In the genomic region with DNA sequence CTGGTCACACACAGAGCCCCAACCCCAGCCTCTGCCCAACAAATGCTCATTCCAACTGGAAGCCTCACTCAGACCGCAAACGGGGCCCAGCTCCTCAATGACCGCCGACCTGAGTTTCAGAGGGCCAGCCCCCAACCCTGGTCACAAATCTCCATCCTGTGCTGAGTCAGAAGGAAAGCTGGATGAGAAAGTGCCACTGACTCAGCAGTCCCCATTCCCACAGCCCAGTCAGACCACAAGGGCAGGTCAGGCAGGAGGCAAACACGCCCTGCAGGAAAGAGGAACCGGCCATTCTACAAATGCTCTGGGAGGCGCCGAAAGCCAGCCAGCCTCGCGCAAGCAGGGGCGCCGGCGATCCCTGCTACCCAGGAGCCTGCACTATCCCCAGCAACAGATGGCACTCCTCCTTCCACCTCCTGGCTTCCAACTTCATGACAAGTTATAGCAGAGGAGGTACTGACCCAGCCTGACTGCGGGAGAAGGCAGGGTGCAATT, we compare ENCODE assay signal across 7 cellular contexts. TPM values are rescaled to one million over a fixed set of nuclear protein-coding genes. Genes with fewer than 3 reads are reported as not detected.
DNase-seq lines count a peak whose midpoint lies in the region.

No MANE protein-coding gene starts in this region.

- H3K4me3 ChIP-seq in skeletal muscle satellite cell (ENCODE audit: low read length): no peak overlapping the region

- H3K4me1 ChIP-seq in skeletal muscle satellite cell (ENCODE audit: control insufficient read depth, insufficient read depth, low read length): peaks cover 40% of the 10 kb centered on the region

- peaks cover 8 to 14% of the 10 kb centered on the region in 2 donors for H3K4me1 Mint-ChIP-seq in immature natural killer cell

- H3K9me3 Mint-ChIP-seq in immature natural killer cell: no peaks in the 10 kb centered on the region

- no peaks in the 10 kb centered on the region for H3K27me3 ChIP-seq in skeletal muscle satellite cell (ENCODE audit: control insufficient read depth, insufficient read depth, low read length)

- no peak overlapping the region for H3K4me3 Mint-ChIP-seq in immature natural killer cell

- DNase-seq in H4 (ENCODE audit: low spot score) (peak; percentile 96), SKM-1 treated with dmso at 0.1 percent for 144 hours (lab: John Stamatoyannopoulos, UW; ENCODE audit: unreplicated experiment) (peak; percentile 64), fibroblast of gingiva (ENCODE audit: low read depth) (peak; percentile 62), SHP77 (lab: John Stamatoyannopoulos, UW) (no peak), immature natural killer cell (no peak), NCI-H1436 (lab: John Stamatoyannopoulos, UW) (no peak)

- H3K4me2 ChIP-seq in skeletal muscle satellite cell (ENCODE audit: low read length): peak overlapping the region; percentile 40

- H3K27me3 Mint-ChIP-seq in immature natural killer cell (ENCODE audit: low read depth in 3 of 3): peaks cover 0 to 9% (median 5%) of the 10 kb centered on the region in 3 donors

- no peak overlapping the region for H3K9ac ChIP-seq in skeletal muscle satellite cell (ENCODE audit: low read depth, low read length)

- H3K36me3 Mint-ChIP-seq in immature natural killer cell: peaks cover 4 to 40% (median 19%) of the 10 kb centered on the region in 3 donors

- peak overlapping the region in 3 of 6 donors; percentile 21 to 69 (median 27) for H3K27ac Mint-ChIP-seq in immature natural killer cell

- no peaks in the 10 kb centered on the region for H3K9me3 ChIP-seq in skeletal muscle satellite cell (replicated peaks; ENCODE audit: low read length)

- peaks cover 79% of the 10 kb centered on the region for H3K36me3 ChIP-seq in skeletal muscle satellite cell (ENCODE audit: insufficient read depth, low read length)

RNA-seq across cellular contexts. Expression of a gene that starts 14.1 kb away (rescaled TPM):
- total RNA-seq in H4 (2014; rRNA removed; shearing (Covaris generic)): 14.3 and 18.0 TPM in 2 replicates
- 7.1 and 7.6 TPM in 2 replicates for total RNA-seq in skeletal muscle satellite cell (2012; rRNA removed)
- polyA plus RNA-seq in immature natural killer cell: 100 to 1,000 TPM in 1 of 3 donors, 10 to 100 TPM in 2; 36.3 to 116 (median 36.3) TPM

RNA-seq across cellular contexts. Expression of a gene that starts 14.8 kb away (rescaled TPM):
- 16.2 and 33.4 TPM in 2 replicates for total RNA-seq in H4 (2014; rRNA removed; shearing (Covaris generic))
- 19.9 and 20.3 TPM in 2 replicates for total RNA-seq in skeletal muscle satellite cell (2012; rRNA removed)
- 1 to 10 TPM in 2 of 3 donors, not detected in 1; 2.2 to 5.4 TPM for polyA plus RNA-seq in immature natural killer cell

RNA-seq across cellular contexts. Expression of a gene that starts 15.2 kb away (rescaled TPM):
- 29.9 and 33.5 TPM in 2 replicates for total RNA-seq in H4 (2014; rRNA removed; shearing (Covaris generic))
- total RNA-seq in skeletal muscle satellite cell (2012; rRNA removed): 50.4 and 57.7 TPM in 2 replicates
- polyA plus RNA-seq in immature natural killer cell: 10 to 100 TPM in 2 of 3 donors, 1 to 10 TPM in 1; 8.8 to 26.8 (median 10.8) TPM

RNA-seq across cellular contexts. Expression of a gene that starts 57.3 kb away (rescaled TPM):
- 159 and 163 TPM in 2 replicates for total RNA-seq in H4 (2014; rRNA removed; shearing (Covaris generic))
- 102 and 130 TPM in 2 replicates for total RNA-seq in skeletal muscle satellite cell (2012; rRNA removed)
- polyA plus RNA-seq in immature natural killer cell: 10 to 100 TPM; 17.4 to 37.7 (median 32.6) TPM

Comparison
In these comparisons a context has a peak if more than half of its experiments do, and no peak if none do; other contexts are left out.
1. DNase-seq: peak in H4 (single experiment), SKM-1 treated with dmso at 0.1 percent for 144 hours (single experiment) and fibroblast of gingiva (single experiment); none in SHP77 (0 of 2), immature natural killer cell (0 of 3) and NCI-H1436 (single experiment).